ENCODE assay signal across 26 cellular contexts in genomic region chrX:153910446-153910845, GRCh38. TPM values are rescaled to one million over a fixed set of nuclear protein-coding genes. Genes with fewer than 3 reads are reported as not detected.
"Had no signal": no experiment of that assay in that cellular context is flagged by ENCODE, and none has a peak within 500 bp of the region (broad histone marks: within the 10 kb centered on the region; RNA-seq: fewer than 3 reads in every experiment).

No MANE protein-coding gene starts in this region.

- H3K27ac ChIP-seq: heart left ventricle, left ventricle myocardium inferior, neural progenitor cell, neutrophil, parathyroid adenoma, right atrium auricular region, right lobe of liver, skin epidermis, suprapubic skin, thoracic aorta, tibial artery, upper lobe of right lung had no signal

- ATAC-seq: stimulated activated effector memory CD8-positive, alpha-beta T cell treated with anti-CD3 and anti-CD28 coated beads, Interleukin-12 subunit alpha, Interleukin-12 subunit beta, amount 100 ng/mL, for 72 hours; upper lobe of right lung had no signal

- H3K27ac Mint-ChIP-seq: immature natural killer cell; nephron progenitor cell; neural progenitor cell; progenitor cell of endocrine pancreas; stimulated activated effector memory CD8-positive, alpha-beta T cell treated with anti-CD3 and anti-CD28 coated beads, Interleukin-12 subunit alpha, Interleukin-12 subunit beta, amount 100 ng/mL, for 72 hours; stimulated activated naive CD8-positive, alpha-beta T cell treated with anti-CD3 and anti-CD28 coated beads, Interleukin-15, Interleukin-2, amounts not matched to agents 100 ng/mL and 50 ng/mL, for 24 hours had no signal

- H3K9me3 Mint-ChIP-seq: immature natural killer cell; naive thymus-derived CD4-positive, alpha-beta T cell; stimulated activated effector memory CD8-positive, alpha-beta T cell treated with anti-CD3 and anti-CD28 coated beads, Interleukin-12 subunit alpha, Interleukin-12 subunit beta, amount 100 ng/mL, for 72 hours; stimulated activated naive CD8-positive, alpha-beta T cell treated with anti-CD3 and anti-CD28 coated beads, Interleukin-15, Interleukin-2, amounts not matched to agents 100 ng/mL and 50 ng/mL, for 24 hours had no signal

- H3K4me3 Mint-ChIP-seq: immature natural killer cell; nephron progenitor cell; neural progenitor cell; stimulated activated effector memory CD8-positive, alpha-beta T cell treated with anti-CD3 and anti-CD28 coated beads, Interleukin-12 subunit alpha, Interleukin-12 subunit beta, amount 100 ng/mL, for 72 hours; stimulated activated naive CD8-positive, alpha-beta T cell treated with anti-CD3 and anti-CD28 coated beads, Interleukin-15, Interleukin-2, amounts not matched to agents 100 ng/mL and 50 ng/mL, for 24 hours had no signal

- DNase-seq: immature natural killer cell; left ventricle myocardium inferior; midbrain; mucosa of descending colon; naive thymus-derived CD4-positive, alpha-beta T cell; nephron progenitor cell; occipital lobe; right lobe of liver; stimulated activated CD4-positive, alpha-beta T cell treated with anti-CD3 and anti-CD28 coated beads, Interleukin-12 subunit alpha, Interleukin-12 subunit beta, amount 100 ng/mL, for 4 hours; stimulated activated CD4-positive, alpha-beta T cell treated with anti-CD3 and anti-CD28 coated beads, Interleukin-4, amount 100 ng/mL, for 24 hours; stimulated activated naive CD4-positive, alpha-beta T cell; tibial artery; upper lobe of right lung had no signal

- H3K27me3 Mint-ChIP-seq: naive thymus-derived CD4-positive, alpha-beta T cell; progenitor cell of endocrine pancreas; stimulated activated naive CD8-positive, alpha-beta T cell treated with anti-CD3 and anti-CD28 coated beads, Interleukin-15, Interleukin-2, amounts not matched to agents 100 ng/mL and 50 ng/mL, for 24 hours had no signal

- H3K36me3 Mint-ChIP-seq: neural progenitor cell had no signal

RNA-seq across cellular contexts. Expression of gene AVPR2, which starts 6.0 kb away (rescaled TPM):
- total RNA-seq: occipital lobe, osteocyte, progenitor cell of endocrine pancreas, pulmonary artery endothelial cell, thoracic aorta had no signal
